Comparison of ENCODE assay signal across 22 cellular contexts in the genomic region with DNA sequence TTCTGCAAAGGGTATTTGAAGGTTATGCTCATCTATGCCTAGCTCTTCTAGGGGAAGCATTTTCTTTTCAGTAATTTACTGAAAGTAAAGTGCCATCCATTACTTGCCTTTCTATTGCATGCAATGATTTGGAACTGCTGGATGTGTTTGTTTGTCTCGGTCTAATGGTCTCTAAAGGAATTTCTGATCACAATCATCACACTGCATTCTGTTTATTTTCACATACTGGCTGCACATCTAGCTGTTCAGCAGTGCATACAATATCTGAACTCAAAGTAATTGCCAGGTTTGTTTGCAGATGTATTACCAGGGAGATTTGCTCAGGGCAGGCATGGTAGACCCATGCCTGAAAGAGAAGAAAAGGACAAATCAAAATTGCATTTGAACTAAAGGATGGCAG.
"Had no signal": no experiment of that assay in that cellular context is flagged by ENCODE, and none has a peak within 500 bp of the region (broad histone marks: within the 10 kb centered on the region; RNA-seq: fewer than 3 reads in every experiment).

No MANE protein-coding gene starts in this region.

- DNase-seq: effector CD4-positive, alpha-beta T cell; endodermal cell; heart right ventricle; hypothalamus; left ventricle myocardium inferior; lower lobe of right lung; mesenchymal stem cell; midbrain; occipital lobe; pancreas; psoas muscle; spleen; stimulated activated CD4-positive, alpha-beta T cell treated with anti-CD3 and anti-CD28 coated beads, Interleukin-15, amount 100 ng/mL, for 24 hours; stimulated activated CD4-positive, alpha-beta T cell treated with anti-CD3 and anti-CD28 coated beads, Interleukin-1b, Interleukin-23, amount 100 ng/mL, for 48 hours; stimulated activated CD4-positive, alpha-beta T cell treated with anti-CD3 and anti-CD28 coated beads, Interleukin-4, amount 100 ng/mL, for 24 hours; upper lobe of right lung had no signal

- H3K27ac Mint-ChIP-seq: endodermal cell; natural killer cell treated with Interleukin-12 subunit alpha and Interleukin-12 subunit beta and Interleukin-15 and Interleukin-18, amount 100 ng/mL, for 72 hours; stimulated activated memory B cell treated with anti-CD40 and anti-IgM and Interleukin-4, amounts not matched to agents 10 μg/mL and 1 μg/mL and 100 μg/mL, for 72 hours; stimulated activated naive CD8-positive, alpha-beta T cell treated with anti-CD3 and anti-CD28 coated beads, Interleukin-15, Interleukin-2, amounts not matched to agents 100 ng/mL and 50 ng/mL, for 24 hours had no signal

- H3K4me3 ChIP-seq: coronary artery, heart right ventricle, left ventricle myocardium inferior, lower lobe of right lung, pancreas, psoas muscle, spleen, tibial nerve, upper lobe of right lung had no signal

- H3K36me3 Mint-ChIP-seq: natural killer cell treated with Interleukin-12 subunit alpha and Interleukin-12 subunit beta and Interleukin-15 and Interleukin-18, amount 100 ng/mL, for 72 hours had no signal

- ATAC-seq: heart right ventricle; lower lobe of right lung; natural killer cell treated with Interleukin-12 subunit alpha and Interleukin-12 subunit beta and Interleukin-15 and Interleukin-18, amount 100 ng/mL, for 72 hours; pancreas; psoas muscle; sciatic nerve; stimulated activated memory B cell treated with anti-CD40 and anti-IgM and Interleukin-4, amounts not matched to agents 10 μg/mL and 1 μg/mL and 100 μg/mL, for 72 hours; upper lobe of right lung had no signal

- H3K27me3 ChIP-seq: heart right ventricle, pancreas, spleen, tibial nerve, upper lobe of right lung had no signal

- H3K4me1 Mint-ChIP-seq: endodermal cell; stimulated activated memory B cell treated with anti-CD40 and anti-IgM and Interleukin-4, amounts not matched to agents 10 μg/mL and 1 μg/mL and 100 μg/mL, for 72 hours had no signal

- H3K27ac ChIP-seq: coronary artery, heart right ventricle, left ventricle myocardium inferior, lower lobe of right lung, pancreas, psoas muscle, spleen, tibial nerve, upper lobe of right lung had no signal

- H3K9me3 ChIP-seq: heart right ventricle, left ventricle myocardium inferior, lower lobe of right lung, pancreas, psoas muscle, spleen, tibial nerve, upper lobe of right lung had no signal

- H3K36me3 ChIP-seq: heart right ventricle, left ventricle myocardium inferior, lower lobe of right lung, pancreas, spleen, tibial nerve, upper lobe of right lung had no signal

- H3K4me1 ChIP-seq: lower lobe of right lung, pancreas, psoas muscle, spleen, upper lobe of right lung had no signal

- H3K27me3 Mint-ChIP-seq: stimulated activated memory B cell treated with anti-CD40 and anti-IgM and Interleukin-4, amounts not matched to agents 10 μg/mL and 1 μg/mL and 100 μg/mL, for 72 hours had no signal

- H3K4me3 Mint-ChIP-seq: endodermal cell; natural killer cell treated with Interleukin-12 subunit alpha and Interleukin-12 subunit beta and Interleukin-15 and Interleukin-18, amount 100 ng/mL, for 72 hours; stimulated activated memory B cell treated with anti-CD40 and anti-IgM and Interleukin-4, amounts not matched to agents 10 μg/mL and 1 μg/mL and 100 μg/mL, for 72 hours; stimulated activated naive CD8-positive, alpha-beta T cell treated with anti-CD3 and anti-CD28 coated beads, Interleukin-15, Interleukin-2, amounts not matched to agents 100 ng/mL and 50 ng/mL, for 24 hours had no signal
